17 cellular contexts compared by ENCODE assay signal in the genomic region with DNA sequence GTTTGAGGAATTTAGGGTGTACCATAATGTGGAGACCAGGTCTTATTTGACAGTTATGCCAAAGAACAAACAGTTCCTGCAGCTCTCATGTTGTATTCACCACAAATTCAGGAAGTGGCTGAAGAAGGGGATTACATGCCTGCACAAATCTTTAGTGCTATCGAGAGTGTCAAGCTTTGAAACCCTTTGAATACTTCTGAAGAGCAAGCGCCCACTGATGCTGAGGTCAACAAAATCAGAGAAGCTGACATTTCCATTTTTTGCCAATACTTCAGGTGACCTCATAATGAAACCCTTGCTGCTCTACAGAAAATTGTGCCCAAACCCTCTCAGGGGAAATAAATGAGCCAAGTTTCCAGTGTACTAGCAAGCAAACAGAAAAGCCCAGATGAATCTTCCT. TPM values are rescaled to one million over a fixed set of nuclear protein-coding genes. Genes with fewer than 3 reads are reported as not detected.
DNase-seq lines count a peak whose midpoint lies in the region; ATAC-seq and TF ChIP-seq lines count a peak whose summit lies in the region.
"Had no signal": no experiment of that assay in that cellular context is flagged by ENCODE, and none has a peak within 500 bp of the region (broad histone marks: within the 10 kb centered on the region; RNA-seq: fewer than 3 reads in every experiment).

No MANE protein-coding gene starts in this region.

- TF ChIP-seq CTCF in GM12865 (IDR thresholded peaks at IDR 0.05; ENCODE audit: insufficient read depth, low read depth, low read length, missing control alignments) (no peak), left ventricle myocardium inferior (IDR thresholded peaks at IDR 0.05; ENCODE audit: borderline replicate concordance) (no peak)

- no peak overlapping the region for H3K27ac Mint-ChIP-seq in T-helper 2 cell treated with Interferon-gamma antibody and Interleukin-4, amounts not matched to agents 5 μg/mL and 100 μg/mL, for 36 hours
- H3K27ac Mint-ChIP-seq: naive B cell, progenitor cell of endocrine pancreas had no signal

- H3K4me3 ChIP-seq in GM12865 (ENCODE audit: low read depth, low read length) (no peak overlapping the region), left ventricle myocardium inferior (no peak overlapping the region)
- H3K4me3 ChIP-seq: ascending aorta, left lung, SK-N-MC, tibial nerve had no signal

- peaks cover 5% of the 10 kb centered on the region for H3K4me1 Mint-ChIP-seq in T-helper 2 cell treated with Interferon-gamma antibody and Interleukin-4, amounts not matched to agents 5 μg/mL and 100 μg/mL, for 36 hours (ENCODE audit: low read depth)

- DNase-seq in GM12865 (ENCODE audit: low read depth) (peak; percentile 5), SKM-1 treated with dmso at 0.1 percent for 144 hours (lab: John Stamatoyannopoulos, UW; ENCODE audit: unreplicated experiment) (no peak), left ventricle myocardium inferior (no peak), SK-N-DZ (ENCODE audit: low spot score) (no peak)
- DNase-seq in T-helper 2 cell treated with Interferon-gamma antibody and Interleukin-4, amounts not matched to agents 5 μg/mL and 100 μg/mL, for 36 hours (ENCODE audit: low spot score) = peak; percentile 25
- DNase-seq: GOT3, hypothalamus, left lung, naive B cell, NCI-H2171 treated with DMSO at 0.1 percent for 48 hours had no signal

- ATAC-seq in GM18909 (IDR thresholded peaks at IDR 0.05; ENCODE audit: poor library complexity, unreplicated experiment) (peak; percentile 43), HG03025 (IDR thresholded peaks at IDR 0.05; ENCODE audit: low FRiP score, unreplicated experiment) (peak; percentile 49), GM21528 (IDR thresholded peaks at IDR 0.05; ENCODE audit: low FRiP score, unreplicated experiment) (no peak)
- ATAC-seq: left lung had no signal

- H3K27ac ChIP-seq in left ventricle myocardium inferior (replicated peaks) = no peak overlapping the region
- H3K27ac ChIP-seq: ascending aorta, left lung, SK-N-MC, tibial nerve had no signal

- H3K9me3 Mint-ChIP-seq in T-helper 2 cell treated with Interferon-gamma antibody and Interleukin-4, amounts not matched to agents 5 μg/mL and 100 μg/mL, for 36 hours = no peaks in the 10 kb centered on the region

- no peaks in the 10 kb centered on the region for H3K27me3 ChIP-seq in left ventricle myocardium inferior (ENCODE audit: low read depth)
- H3K27me3 ChIP-seq: ascending aorta, left lung had no signal

- no peaks in the 10 kb centered on the region for H3K9me3 ChIP-seq in left ventricle myocardium inferior (replicated peaks)
- H3K9me3 ChIP-seq: ascending aorta, left lung, tibial nerve had no signal

- no peaks in the 10 kb centered on the region for H3K4me1 ChIP-seq in left ventricle myocardium inferior
- H3K4me1 ChIP-seq: ascending aorta, left lung, tibial nerve had no signal

- intact Hi-C loops in left ventricle myocardium inferior (cut with micrococcal nuclease) = no loop called here

- H3K36me3 Mint-ChIP-seq in T-helper 2 cell treated with Interferon-gamma antibody and Interleukin-4, amounts not matched to agents 5 μg/mL and 100 μg/mL, for 36 hours (ENCODE audit: low read depth) = no peaks in the 10 kb centered on the region
- H3K36me3 Mint-ChIP-seq: naive B cell had no signal

- H3K36me3 ChIP-seq in left ventricle myocardium inferior = no peaks in the 10 kb centered on the region
- H3K36me3 ChIP-seq: ascending aorta, left lung, tibial nerve had no signal

- no peak overlapping the region for H3K4me3 Mint-ChIP-seq in T-helper 2 cell treated with Interferon-gamma antibody and Interleukin-4, amounts not matched to agents 5 μg/mL and 100 μg/mL, for 36 hours

- no peaks in the 10 kb centered on the region for H3K27me3 Mint-ChIP-seq in T-helper 2 cell treated with Interferon-gamma antibody and Interleukin-4, amounts not matched to agents 5 μg/mL and 100 μg/mL, for 36 hours (ENCODE audit: low read depth)
- H3K27me3 Mint-ChIP-seq: progenitor cell of endocrine pancreas had no signal

RNA-seq across cellular contexts. Expression of gene PAK3, which starts 28.4 kb away (rescaled TPM):
- 0.27 TPM for total RNA-seq in left ventricle myocardium inferior
- polyA plus RNA-seq in SK-N-DZ (2014; cell fraction: cytosol; rRNA removed) = 3.0 and 3.6 TPM in 2 replicates
- 3.3 and 4.8 TPM in 2 replicates for polyA plus RNA-seq in SK-N-DZ (2014; cell fraction: nucleus; rRNA removed)

Comparison
In these comparisons a context has a peak if more than half of its experiments do, and no peak if none do; other contexts are left out.
1. DNase-seq: peak in GM12865 (single experiment) and T-helper 2 cell treated with Interferon-gamma antibody and Interleukin-4, amounts not matched to agents 5 μg/mL and 100 μg/mL, for 36 hours (single experiment); none in SKM-1 treated with dmso at 0.1 percent for 144 hours (single experiment), left ventricle myocardium inferior (single experiment) and SK-N-DZ (single experiment).